In the genomic region with DNA sequence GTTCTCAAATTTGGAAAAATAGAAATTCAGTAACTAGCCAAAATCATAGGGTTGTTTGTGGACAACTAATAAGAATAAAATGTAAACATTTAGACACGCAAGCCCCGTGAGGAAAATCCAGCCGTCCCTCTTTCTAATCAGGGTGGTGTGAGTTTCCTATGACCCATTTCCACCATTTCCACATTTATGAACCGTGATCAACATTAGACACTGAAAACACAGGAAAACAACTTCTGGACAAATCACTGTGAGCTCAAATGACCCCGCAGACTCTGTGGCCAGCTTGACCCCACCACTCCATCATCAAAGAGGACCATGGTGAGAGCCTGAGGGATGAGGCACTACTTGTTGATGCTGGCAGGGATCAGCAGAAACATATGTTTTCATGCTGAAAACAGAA, we compare ENCODE assay signal across 25 cellular contexts.
DNase-seq lines count a peak whose midpoint lies in the region; ATAC-seq and TF ChIP-seq lines count a peak whose summit lies in the region.
"Had no signal": no experiment of that assay in that cellular context is flagged by ENCODE, and none has a peak within 500 bp of the region (broad histone marks: within the 10 kb centered on the region; RNA-seq: fewer than 3 reads in every experiment).

No MANE protein-coding gene starts in this region.

- H3K27me3 ChIP-seq in thyroid gland, result no peaks in the 10 kb centered on the region
- H3K27me3 ChIP-seq: BE2C, SJCRH30 had no signal

- no peak for ATAC-seq in HG02884 (IDR thresholded peaks at IDR 0.05; ENCODE audit: unreplicated experiment)
- no peak for ATAC-seq in sciatic nerve
- ATAC-seq: PC-3, Right ventricle myocardium inferior, SK-N-SH treated with all-trans-retinoic acid at 6 μM for 48 hours had no signal

- DNase-seq in AG08395 (ENCODE audit: low spot score) (peak; percentile 44), HCEC 1CT (peak; percentile 64), dermis microvascular lymphatic vessel endothelial cell (ENCODE audit: low read depth in 2 of 2) (peak; percentile 24 to 84), fibroblast of peridontal ligament (ENCODE audit: extremely low read depth) (peak; percentile 71), thyroid gland (no peak), NCI-H2107 treated with DMSO at 0.1 percent for 48 hours (lab: John Stamatoyannopoulos, UW; ENCODE audit: unreplicated experiment) (no peak), sciatic nerve (ENCODE audit: low spot score) (no peak)
- DNase-seq: 8988T; BE2C; Calu3; DMS153; DND-41; NCI-H1092 treated with DMSO at 0.1 percent for 48 hours; NCI-H1436; NCI-H187 treated with DMSO at 0.1 percent for 48 hours; NCI-H446 treated with DMSO at 0.1 percent for 48 hours; NCI-H526; NCI-H82; NK-92 treated with Interleukin-12 subunit alpha and Interleukin-12 subunit beta, amount 100 ng/mL, for 24 hours; PC-3; SJCRH30 had no signal

- H3K27ac ChIP-seq in thyroid gland, result no peak overlapping the region
- H3K27ac ChIP-seq: KMS-11, SJCRH30 had no signal

- TF ChIP-seq POLR2A in thyroid gland (IDR thresholded peaks at IDR 0.05), result no peak

- no peak for TF ChIP-seq CTCF in thyroid gland (IDR thresholded peaks at IDR 0.05)

- no peak overlapping the region for H3K4me3 ChIP-seq in thyroid gland (replicated peaks in 1 of 3)
- H3K4me3 ChIP-seq: SJCRH30 had no signal

- 88 to 92% methylated on average over 5 of the region's 5 CpGs for WGBS in thyroid gland, 2 donors

- H3K4me1 ChIP-seq in thyroid gland, result peaks cover 0 to 5% of the 10 kb centered on the region in 2 donors
- H3K4me1 ChIP-seq: BE2C, SJCRH30 had no signal

- H3K9me3 ChIP-seq in thyroid gland, result no peaks in the 10 kb centered on the region
- H3K9me3 ChIP-seq: BE2C, SJCRH30 had no signal

- H3K36me3 ChIP-seq in thyroid gland, result no peaks in the 10 kb centered on the region
- H3K36me3 ChIP-seq: BE2C, SJCRH30 had no signal

- intact Hi-C loops in thyroid gland (cut with DNase I), result no loop called here
- intact Hi-C loops in sciatic nerve (cut with DNase I), result no loop called here

Comparison
In these comparisons a context has a peak if more than half of its experiments do, and no peak if none do; other contexts are left out.
1. DNase-seq: peak in AG08395 (single experiment), HCEC 1CT (single experiment), dermis microvascular lymphatic vessel endothelial cell (2 of 2) and fibroblast of peridontal ligament (single experiment); none in thyroid gland (0 of 2), NCI-H2107 treated with DMSO at 0.1 percent for 48 hours (single experiment) and sciatic nerve (single experiment).